23 cellular contexts compared by ENCODE assay signal in genomic region chr12:102549691-102550090, GRCh38.
"Had no signal": no experiment of that assay in that cellular context is flagged by ENCODE, and none has a peak within 500 bp of the region (broad histone marks: within the 10 kb centered on the region; RNA-seq: fewer than 3 reads in every experiment).

No MANE protein-coding gene starts in this region.

- DNase-seq: MV-4-11, NCI-H1048, NCI-H1105, NCI-H1417, NCI-H146, NCI-H1694 treated with DMSO at 0.1 percent for 48 hours, NCI-H1930, NCI-H2081, NCI-H2107, NCI-H2227 treated with DMSO at 0.1 percent for 48 hours, NCI-H524, NCI-H526 treated with DMSO at 0.1 percent for 48 hours, NCI-H748 treated with DMSO at 0.1 percent for 48 hours, OCI-M1, Right ventricle myocardium superior, RPMI8226, SIG-M5 had no signal

- H3K4me2 ChIP-seq: KMS-11 had no signal

- ATAC-seq: K562 had no signal

- H3K36me3 Mint-ChIP-seq: IgD-negative memory B cell had no signal

- H3K27me3 ChIP-seq: SJSA1 had no signal

- H3K4me3 ChIP-seq: K562, SJSA1, SK-N-MC had no signal

- H3K9ac ChIP-seq: KMS-11 had no signal

- H3K9me3 Mint-ChIP-seq: IgD-negative memory B cell had no signal

- H3K9me3 ChIP-seq: SJSA1 had no signal

- H3K36me3 ChIP-seq: SJSA1 had no signal

- H3K27ac Mint-ChIP-seq: IgD-negative memory B cell had no signal

- H3K27ac ChIP-seq: HL-60, KMS-11, SJSA1, SK-N-MC had no signal

- H3K27me3 Mint-ChIP-seq: IgD-negative memory B cell had no signal

- H3K4me3 Mint-ChIP-seq: IgD-negative memory B cell had no signal
